29 cellular contexts compared by ENCODE assay signal in genomic region chr19:48651682-48652046, GRCh38. TPM values are rescaled to one million over a fixed set of nuclear protein-coding genes. Genes with fewer than 3 reads are reported as not detected.
"Had no signal": no experiment of that assay in that cellular context is flagged by ENCODE, and none has a peak within 500 bp of the region (broad histone marks: within the 10 kb centered on the region; RNA-seq: fewer than 3 reads in every experiment).

No MANE protein-coding gene starts in this region.

- H3K9me3 Mint-ChIP-seq: activated T-cell treated with anti-CD3 and anti-CD28 coated beads, Interleukin-2, amount 50 U/mL, for 24 hours; activated T-helper 2 cell treated with anti-CD3 and anti-CD28 coated beads, Interferon-gamma antibody, Interleukin-2, Interleukin-4, amounts not matched to agents 10 μg/mL and 5 μg/mL and 100 μg/mL, durations not matched to agents 14 hours and 24 hours and 36 hours; memory B cell; nephron progenitor cell; stimulated activated effector memory CD8-positive, alpha-beta T cell treated with anti-CD3 and anti-CD28 coated beads, Interleukin-12 subunit alpha, Interleukin-12 subunit beta, amount 100 ng/mL, for 72 hours; T-helper 1 cell treated with Interleukin-12 subunit alpha and Interleukin-12 subunit beta and Interleukin-4 antibody, amounts not matched to agents 30 μg/mL and 1 μg/mL, for 36 hours had no signal

- DNase-seq: activated CD4-positive, alpha-beta T cell treated with anti-CD3 and anti-CD28 coated beads, Interleukin-2, amount 50 U/mL, for 4 hours; activated CD4-positive, CD25-positive, alpha-beta regulatory T cell treated with anti-CD3 and anti-CD28 coated beads, Interleukin-2, amount 50 U/mL, for 72 hours; activated CD8-positive, alpha-beta memory T cell treated with anti-CD3 and anti-CD28 coated beads for 24 hours; activated CD8-positive, alpha-beta memory T cell treated with anti-CD3 and anti-CD28 coated beads, Interleukin-2, amount 50 U/mL, for 4 hours; activated naive CD4-positive, alpha-beta T cell; activated T-cell treated with anti-CD3 and anti-CD28 coated beads, Interleukin-2, amount 50 U/mL, for 24 hours; amniotic stem cell; cerebellar nuclear complex; cortex of kidney; heart right ventricle; islet precursor cell; left cardiac atrium; nephron progenitor cell; nucleus accumbens; small intestine; stimulated activated CD4-positive, alpha-beta T cell treated with anti-CD3 and anti-CD28 coated beads, Interleukin-2, amount 100 ng/mL, for 24 hours; stomach had no signal

- ATAC-seq: heart right ventricle; left cardiac atrium; sciatic nerve; stimulated activated effector memory CD8-positive, alpha-beta T cell treated with anti-CD3 and anti-CD28 coated beads, Interleukin-12 subunit alpha, Interleukin-12 subunit beta, amount 100 ng/mL, for 72 hours had no signal

- H3K36me3 Mint-ChIP-seq: activated naive CD8-positive, alpha-beta T cell; memory B cell had no signal

- H3K27me3 Mint-ChIP-seq: activated naive CD8-positive, alpha-beta T cell; activated T-cell treated with anti-CD3 and anti-CD28 coated beads, Interleukin-2, amount 50 U/mL, for 24 hours; memory B cell had no signal

- H3K4me3 Mint-ChIP-seq: activated naive CD8-positive, alpha-beta T cell; activated T-cell treated with anti-CD3 and anti-CD28 coated beads, Interleukin-2, amount 50 U/mL, for 24 hours; memory B cell; nephron progenitor cell; stimulated activated effector memory CD8-positive, alpha-beta T cell treated with anti-CD3 and anti-CD28 coated beads, Interleukin-12 subunit alpha, Interleukin-12 subunit beta, amount 100 ng/mL, for 72 hours; T-helper 1 cell treated with Interleukin-12 subunit alpha and Interleukin-12 subunit beta and Interleukin-4 antibody, amounts not matched to agents 30 μg/mL and 1 μg/mL, for 36 hours had no signal

- H3K4me3 ChIP-seq: breast epithelium, heart right ventricle, stomach, suprapubic skin, tibial nerve had no signal

- H3K9me3 ChIP-seq: breast epithelium, stomach, suprapubic skin, tibial nerve had no signal

- H3K27me3 ChIP-seq: breast epithelium, heart right ventricle, stomach, suprapubic skin, tibial nerve had no signal

- H3K4me1 ChIP-seq: breast epithelium had no signal

- H3K27ac Mint-ChIP-seq: activated naive CD8-positive, alpha-beta T cell; activated T-cell treated with anti-CD3 and anti-CD28 coated beads, Interleukin-2, amount 50 U/mL, for 24 hours; activated T-helper 2 cell treated with anti-CD3 and anti-CD28 coated beads, Interferon-gamma antibody, Interleukin-2, Interleukin-4, amounts not matched to agents 10 μg/mL and 5 μg/mL and 100 μg/mL, durations not matched to agents 14 hours and 24 hours and 36 hours; nephron progenitor cell; T-helper 1 cell treated with Interleukin-12 subunit alpha and Interleukin-12 subunit beta and Interleukin-4 antibody, amounts not matched to agents 30 μg/mL and 1 μg/mL, for 36 hours had no signal

- H3K27ac ChIP-seq: breast epithelium, heart right ventricle, stomach, suprapubic skin, tibial nerve, VCaP had no signal

- H3K36me3 ChIP-seq: breast epithelium, heart right ventricle, stomach, suprapubic skin, tibial nerve had no signal

RNA-seq across cellular contexts. Expression of gene NTN5, which starts 21.2 kb away (rescaled TPM):
- total RNA-seq: epithelial cell of proximal tubule, fibroblast of villous mesenchyme, stomach had no signal
